Comparison of ENCODE assay signal across 1 cellular context in genomic region chr16:30534368-30535105, GRCh38.
TF ChIP-seq lines count a peak whose summit lies in the region.

Gene ZNF747 (minus strand): TSS chr16:30534858. CDS start chr16:30534679, 179 bp downstream.

TF ChIP-seq in WTC11, 78 proteins besides CTCF, POLR2A, EP300 and RAD21 (continued from another document):
- TF ChIP-seq ATF2 (CRISPR knock-in tag; IDR thresholded peaks at IDR 0.05; ENCODE audit: borderline replicate concordance, low read depth), result no peak
- TF ChIP-seq, protein P1, sequence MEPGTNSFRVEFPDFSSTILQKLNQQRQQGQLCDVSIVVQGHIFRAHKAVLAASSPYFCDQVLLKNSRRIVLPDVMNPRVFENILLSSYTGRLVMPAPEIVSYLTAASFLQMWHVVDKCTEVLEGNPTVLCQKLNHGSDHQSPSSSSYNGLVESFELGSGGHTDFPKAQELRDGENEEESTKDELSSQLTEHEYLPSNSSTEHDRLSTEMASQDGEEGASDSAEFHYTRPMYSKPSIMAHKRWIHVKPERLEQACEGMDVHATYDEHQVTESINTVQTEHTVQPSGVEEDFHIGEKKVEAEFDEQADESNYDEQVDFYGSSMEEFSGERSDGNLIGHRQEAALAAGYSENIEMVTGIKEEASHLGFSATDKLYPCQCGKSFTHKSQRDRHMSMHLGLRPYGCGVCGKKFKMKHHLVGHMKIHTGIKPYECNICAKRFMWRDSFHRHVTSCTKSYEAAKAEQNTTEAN (CRISPR knock-in tag; IDR thresholded peaks at IDR 0.05), result 0 out of 2 replicates have a peak, but pooled peaks have one; percentile 76
- no peak for TF ChIP-seq TP53 (CRISPR knock-in tag; IDR thresholded peaks at IDR 0.05)
- TF ChIP-seq PREB (CRISPR knock-in tag; IDR thresholded peaks at IDR 0.05; ENCODE audit: borderline replicate concordance), result peak; percentile 76; the same call in 1 of the 2 replicates
- no peak for TF ChIP-seq ZNF263 (CRISPR knock-in tag; IDR thresholded peaks at IDR 0.05; ENCODE audit: low read depth)
- TF ChIP-seq TEAD4 (CRISPR knock-in tag; IDR thresholded peaks at IDR 0.05), result 0 out of 2 replicates have a peak, but pooled peaks have one; percentile 32
- no peak for TF ChIP-seq FOXJ3 (CRISPR knock-in tag; IDR thresholded peaks at IDR 0.05; ENCODE audit: borderline replicate concordance)
- TF ChIP-seq, protein P2, sequence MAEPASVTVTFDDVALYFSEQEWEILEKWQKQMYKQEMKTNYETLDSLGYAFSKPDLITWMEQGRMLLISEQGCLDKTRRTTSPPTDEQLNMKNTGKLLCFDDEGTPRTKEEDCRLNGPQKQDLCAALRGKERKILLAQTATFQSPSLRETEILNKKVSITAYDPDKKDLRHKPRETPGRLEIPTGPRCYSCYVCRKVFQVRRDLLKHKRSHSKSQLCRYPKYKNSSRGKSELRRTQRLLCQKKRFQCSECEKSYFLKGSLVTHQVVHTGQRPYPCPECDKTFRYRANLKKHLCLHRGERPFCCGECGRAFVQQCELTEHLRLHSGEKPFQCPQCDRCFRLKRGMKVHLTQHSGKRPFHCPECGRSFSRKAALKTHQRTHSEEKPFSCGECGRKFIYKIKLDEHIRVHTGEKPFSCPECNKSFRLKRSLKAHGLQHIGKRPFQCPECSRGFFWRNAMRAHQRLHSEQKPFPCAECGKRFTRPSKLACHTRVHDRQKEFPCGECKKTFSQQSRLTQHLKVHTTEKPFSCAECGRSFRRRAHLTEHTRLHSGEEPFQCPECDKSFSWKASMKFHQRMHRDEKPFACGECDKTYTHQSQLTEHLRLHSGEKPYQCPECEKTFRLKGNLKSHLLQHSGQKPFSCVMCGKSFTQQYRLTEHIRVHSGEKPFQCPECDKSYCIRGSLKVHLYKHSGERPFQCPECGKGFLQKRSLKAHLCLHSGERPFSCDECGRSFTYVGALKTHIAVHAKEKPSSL (CRISPR knock-in tag; conservative IDR thresholded peaks at IDR 0.05), result no peak
- peak; percentile 86 for TF ChIP-seq ESRRA (CRISPR knock-in tag; IDR thresholded peaks at IDR 0.05; ENCODE audit: borderline replicate concordance)
- TF ChIP-seq, protein P3, sequence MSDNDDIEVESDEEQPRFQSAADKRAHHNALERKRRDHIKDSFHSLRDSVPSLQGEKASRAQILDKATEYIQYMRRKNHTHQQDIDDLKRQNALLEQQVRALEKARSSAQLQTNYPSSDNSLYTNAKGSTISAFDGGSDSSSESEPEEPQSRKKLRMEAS (CRISPR knock-in tag; IDR thresholded peaks at IDR 0.05), result peak; percentile 66
- no peak for TF ChIP-seq NR1H2 (CRISPR knock-in tag; IDR thresholded peaks at IDR 0.05)
- TF ChIP-seq, protein P4, sequence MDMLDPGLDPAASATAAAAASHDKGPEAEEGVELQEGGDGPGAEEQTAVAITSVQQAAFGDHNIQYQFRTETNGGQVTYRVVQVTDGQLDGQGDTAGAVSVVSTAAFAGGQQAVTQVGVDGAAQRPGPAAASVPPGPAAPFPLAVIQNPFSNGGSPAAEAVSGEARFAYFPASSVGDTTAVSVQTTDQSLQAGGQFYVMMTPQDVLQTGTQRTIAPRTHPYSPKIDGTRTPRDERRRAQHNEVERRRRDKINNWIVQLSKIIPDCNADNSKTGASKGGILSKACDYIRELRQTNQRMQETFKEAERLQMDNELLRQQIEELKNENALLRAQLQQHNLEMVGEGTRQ (CRISPR knock-in tag; IDR thresholded peaks at IDR 0.05), result no peak; the same call in 1 of the 2 replicates
- TF ChIP-seq ATF1 (CRISPR knock-in tag; IDR thresholded peaks at IDR 0.05), result peak; percentile 48; the same call in 1 of the 2 replicates
- TF ChIP-seq ZNF396 (CRISPR knock-in tag; IDR thresholded peaks at IDR 0.05; ENCODE audit: borderline replicate concordance), result no peak
- TF ChIP-seq AR (CRISPR knock-in tag; IDR thresholded peaks at IDR 0.05), result no peak
- TF ChIP-seq JAZF1 (CRISPR knock-in tag; IDR thresholded peaks at IDR 0.05), result no peak
- no peak for TF ChIP-seq ZNF317 (CRISPR knock-in tag; IDR thresholded peaks at IDR 0.05; ENCODE audit: borderline replicate concordance, low read depth)
- TF ChIP-seq PRRX2 (CRISPR knock-in tag; IDR thresholded peaks at IDR 0.05), result no peak
- TF ChIP-seq ARID4B (CRISPR knock-in tag; IDR thresholded peaks at IDR 0.05; ENCODE audit: borderline replicate concordance), result 0 out of 2 replicates have a peak, but pooled peaks have one; percentile 70
- TF ChIP-seq CREM (CRISPR knock-in tag; IDR thresholded peaks at IDR 0.05), result 0 out of 2 replicates have a peak, but pooled peaks have one; percentile 38
- TF ChIP-seq GRHL2 (CRISPR knock-in tag; IDR thresholded peaks at IDR 0.05; ENCODE audit: insufficient replicate concordance, severe bottlenecking), result no peak
- TF ChIP-seq TCF7 (CRISPR knock-in tag; IDR thresholded peaks at IDR 0.05; ENCODE audit: low read depth), result no peak
- no peak for TF ChIP-seq TEAD1 (CRISPR knock-in tag; IDR thresholded peaks at IDR 0.05)
- TF ChIP-seq SMAD3 (CRISPR knock-in tag; IDR thresholded peaks at IDR 0.05; ENCODE audit: borderline replicate concordance), result no peak
- no peak for TF ChIP-seq ZNF121 (CRISPR knock-in tag; IDR thresholded peaks at IDR 0.05)
- 0 out of 2 replicates have a peak, but pooled peaks have one; percentile 47 for TF ChIP-seq MLX (CRISPR knock-in tag; IDR thresholded peaks at IDR 0.05)
- TF ChIP-seq MYBL2 (CRISPR knock-in tag; IDR thresholded peaks at IDR 0.05), result peak; percentile 86
- peak; percentile 73; the same call in 1 of the 2 replicates for TF ChIP-seq E2F5 (CRISPR knock-in tag; IDR thresholded peaks at IDR 0.05)
- TF ChIP-seq SP1 (CRISPR knock-in tag; conservative IDR thresholded peaks at IDR 0.05), result peak; percentile 87
- TF ChIP-seq KAT7 (CRISPR knock-in tag; IDR thresholded peaks at IDR 0.05; ENCODE audit: borderline replicate concordance), result peak; percentile 75; the same call in 1 of the 2 replicates
- no peak for TF ChIP-seq NFYB (CRISPR knock-in tag; conservative IDR thresholded peaks at IDR 0.05; ENCODE audit: low read depth)
- TF ChIP-seq ZNF219 (CRISPR knock-in tag; IDR thresholded peaks at IDR 0.05; ENCODE audit: borderline replicate concordance), result peak; percentile 52; the same call in 1 of the 2 replicates
